ENCODE assay signal across 1 cellular context in genomic region chr19:18271433-18271841, GRCh38.
TF ChIP-seq lines count a peak whose summit lies in the region.

No MANE protein-coding gene starts in this region.

TF ChIP-seq in SK-N-SH, 30 proteins besides CTCF, POLR2A, EP300 and RAD21:
- TF ChIP-seq TAF1 (IDR thresholded peaks at IDR 0.05; ENCODE audit: borderline replicate concordance, low read depth, low read length) (no peak), NFIC (IDR thresholded peaks at IDR 0.05; ENCODE audit: borderline replicate concordance) (no peak), PBX3 (IDR thresholded peaks at IDR 0.05) (no peak), YY1 (IDR thresholded peaks at IDR 0.05; ENCODE audit: low read depth) (no peak), CHD2 (IDR thresholded peaks at IDR 0.05; ENCODE audit: low read length, partially characterized antibody) (no peak), GATA2 (CRISPR knock-in tag; IDR thresholded peaks at IDR 0.05) (no peak), RFX5 (IDR thresholded peaks at IDR 0.05; ENCODE audit: low read length) (no peak), ELF1 (IDR thresholded peaks at IDR 0.05) (no peak), POLR2AphosphoS5 (IDR thresholded peaks at IDR 0.05; ENCODE audit: low read depth, low read length) (no peak), TEAD4 (IDR thresholded peaks at IDR 0.05; ENCODE audit: borderline replicate concordance, insufficient read depth) (no peak), USF1 (IDR thresholded peaks at IDR 0.05; ENCODE audit: borderline replicate concordance, low read depth) (no peak), FOSL2 (IDR thresholded peaks at IDR 0.05; ENCODE audit: borderline replicate concordance, low read depth) (no peak), EZH2phosphoT487 (IDR thresholded peaks at IDR 0.05; ENCODE audit: borderline replicate concordance, low read depth) (no peak), FOXM1 (IDR thresholded peaks at IDR 0.05; ENCODE audit: low read depth) (no peak)
